28 cellular contexts compared by ENCODE assay signal in genomic region chr22:42361523-42361922, GRCh38.
"Had no signal": no experiment of that assay in that cellular context is flagged by ENCODE, and none has a peak within 500 bp of the region (broad histone marks: within the 10 kb centered on the region; RNA-seq: fewer than 3 reads in every experiment).

No MANE protein-coding gene starts in this region.

- H3K4me1 Mint-ChIP-seq: immature natural killer cell had no signal

- H3K4me3 Mint-ChIP-seq: dendritic cell treated with granulocyte-macrophage colony-stimulating factor and Interleukin-4, amounts not matched to agents 40 ng/mL and 50 ng/mL, for 4 days; effector memory CD8-positive, alpha-beta T cell; endodermal cell; immature natural killer cell; mesothelial cell of epicardium; naive thymus-derived CD4-positive, alpha-beta T cell had no signal

- FAIRE-seq: endometrium, kidney had no signal

- DNase-seq: colonic mucosa; cortex of kidney; effector CD8-positive, alpha-beta T cell; effector memory CD8-positive, alpha-beta T cell; endodermal cell; erythroblast; esophagus squamous epithelium; foreskin fibroblast; foreskin melanocyte; gastrocnemius medialis; hypothalamus; immature natural killer cell; islet precursor cell; kidney; kidney glomerular epithelial cell; left colon; left lung; left ventricle myocardium superior; lower lobe of right lung; mesenchymal stem cell; naive thymus-derived CD4-positive, alpha-beta T cell had no signal

- H3K36me3 ChIP-seq: colonic mucosa, esophagus squamous epithelium, gastrocnemius medialis, heart left ventricle, left lung, lower lobe of right lung had no signal

- H3K79me2 ChIP-seq: hepatocyte had no signal

- H3K9me3 ChIP-seq: colonic mucosa, esophagus squamous epithelium, gastrocnemius medialis, heart left ventricle, left lung, lower lobe of right lung had no signal

- H3K27ac ChIP-seq: colonic mucosa, epithelial cell of prostate, esophagus squamous epithelium, gastrocnemius medialis, heart left ventricle, hepatocyte, left lung, lower lobe of right lung had no signal

- ATAC-seq: effector memory CD8-positive, alpha-beta T cell; esophagus mucosa; gastrocnemius medialis; heart left ventricle; left colon; left lung; left ventricle myocardium superior; lower lobe of right lung; naive thymus-derived CD4-positive, alpha-beta T cell had no signal

- H3K9me3 Mint-ChIP-seq: effector memory CD8-positive, alpha-beta T cell; endodermal cell; immature natural killer cell; mesothelial cell of epicardium; naive thymus-derived CD4-positive, alpha-beta T cell had no signal

- H3K4me2 ChIP-seq: hepatocyte had no signal

- H2AFZ ChIP-seq: hepatocyte had no signal

- H3K4me3 ChIP-seq: colonic mucosa, esophagus squamous epithelium, gastrocnemius medialis, heart left ventricle, hepatocyte, left lung, lower lobe of right lung had no signal

- H3K4me1 ChIP-seq: colonic mucosa, gastrocnemius medialis had no signal

- H3K36me3 Mint-ChIP-seq: immature natural killer cell, mesothelial cell of epicardium had no signal

- H3K27ac Mint-ChIP-seq: dendritic cell treated with granulocyte-macrophage colony-stimulating factor and Interleukin-4, amounts not matched to agents 40 ng/mL and 50 ng/mL, for 4 days; effector memory CD8-positive, alpha-beta T cell; immature natural killer cell; mesothelial cell of epicardium; naive thymus-derived CD4-positive, alpha-beta T cell had no signal

- H3K27me3 ChIP-seq: colonic mucosa, hepatocyte had no signal
